ENCODE assay signal across 22 cellular contexts in genomic region chr5:175734016-175734415, GRCh38.
DNase-seq lines count a peak whose midpoint lies in the region; ATAC-seq, FAIRE-seq and TF ChIP-seq lines count a peak whose summit lies in the region.
"Had no signal": no experiment of that assay in that cellular context is flagged by ENCODE, and none has a peak within 500 bp of the region (broad histone marks: within the 10 kb centered on the region; RNA-seq: fewer than 3 reads in every experiment).

No MANE protein-coding gene starts in this region.

- DNase-seq in activated effector memory CD4-positive, alpha-beta T cell treated with anti-CD3 and anti-CD28 coated beads, Interleukin-2, amount 50 U/mL, for 16 hours, result peak; percentile 37
- DNase-seq in activated effector memory CD4-positive, alpha-beta T cell treated with Interleukin-2 at 50 U/mL for 16 hours, result no peak
- no peak for DNase-seq in H1 (ENCODE audit: low read depth in 1 of 2, low spot score in 2 of 2)
- peak; percentile 54 for DNase-seq in sigmoid colon
- DNase-seq in NCI-H526 treated with DMSO at 0.1 percent for 48 hours (lab: John Stamatoyannopoulos, UW), result no peak
- no peak for DNase-seq in lower lobe of right lung
- DNase-seq: 8988T; ACHN; AML-193; BE2C; CD4-positive, alpha-beta T cell; CD8-positive, alpha-beta memory T cell; DMS153; DND-41; GOT3; H7; HCEC 1CT had no signal

- H2AFZ ChIP-seq in H1 (ENCODE audit: low read length), result no peak overlapping the region

- H3K9me3 ChIP-seq in H1 (ENCODE audit: insufficient read depth in 2 of 2, low read depth in 1 of 2, low read length in 1 of 2), result peaks cover 3 to 5% of the 10 kb centered on the region in 2 experiments; a peak in 2 of 4 replicates
- no peaks in the 10 kb centered on the region for H3K9me3 ChIP-seq in sigmoid colon
- H3K9me3 ChIP-seq in lower lobe of right lung, result no peaks in the 10 kb centered on the region
- H3K9me3 ChIP-seq: BE2C had no signal

- CTCF ChIA-PET in H1 (lab: Charles Lee; ENCODE audit: partially characterized antibody), result interaction anchor here (1.1 to 6.9 kb wide), 6 partner anchors 38 to 139 kb away, joined by 4 to 65 read pairs (median 5); partner anchors contain the start of gene CPLX2

- peaks cover 0 to 1% of the 10 kb centered on the region in 2 experiments for H4K20me1 ChIP-seq in H1 (replicated peaks in 1 of 2; ENCODE audit: control insufficient read depth in 1 of 2, insufficient read depth in 2 of 2, low read length in 2 of 2)

- H3K79me1 ChIP-seq in H1 (ENCODE audit: low read depth, low read length), result no peaks in the 10 kb centered on the region

- no peak overlapping the region for H3K4me2 ChIP-seq in H1 (ENCODE audit: insufficient read depth in 1 of 2, low read depth in 2 of 2, low read length in 2 of 2)
- H3K4me2 ChIP-seq: A549 had no signal

- H3K27ac ChIP-seq in H1 (ENCODE audit: low read depth, low read length) (no peak overlapping the region), sigmoid colon (no peak overlapping the region), lower lobe of right lung (no peak overlapping the region)
- H3K27ac ChIP-seq: BLaER1 treated with 17β-estradiol and CSF1 and Interleukin-3, amounts not matched to agents 10 nM and 100 nM had no signal

- no peak overlapping the region for H2BK120ac ChIP-seq in H1 (replicated peaks; ENCODE audit: low read depth, low read length)

- H4K8ac ChIP-seq in H1 (ENCODE audit: extremely low read depth, insufficient read depth, low read length), result no peak overlapping the region

- TF ChIP-seq POLR2A in H1 (IDR thresholded peaks at IDR 0.05; ENCODE audit: control extremely low read depth in 1 of 2, low read depth in 2 of 2, low read length in 2 of 2), result no peak
- TF ChIP-seq POLR2A in sigmoid colon (IDR thresholded peaks at IDR 0.05), result no peak

- no peak for TF ChIP-seq RAD21 in H1 (IDR thresholded peaks at IDR 0.05 in 1 of 2, conservative IDR thresholded peaks at IDR 0.05 in 1 of 2; ENCODE audit: low read depth in 2 of 2, low read length in 2 of 2)

- no peak overlapping the region for H2BK5ac ChIP-seq in H1 (ENCODE audit: low read depth, low read length)

- peak overlapping the region; percentile 70; the same call in 1 of the 2 replicates for H2AK5ac ChIP-seq in H1 (ENCODE audit: low read depth, low read length)

- no peak overlapping the region for H2BK15ac ChIP-seq in H1 (ENCODE audit: low read length)

- TF ChIP-seq EP300 in H1 (IDR thresholded peaks at IDR 0.05; ENCODE audit: borderline replicate concordance in 1 of 2, low read depth in 2 of 2, low read length in 2 of 2) (no peak), sigmoid colon (IDR thresholded peaks at IDR 0.05) (no peak)

- intact Hi-C loops in sigmoid colon (cut with DNase I), result no loop called here
- intact Hi-C loops in lower lobe of right lung (cut with DNase I), result no loop called here

- H3K79me2 ChIP-seq in H1 (ENCODE audit: control insufficient read depth in 1 of 2, insufficient read depth in 2 of 2, low read length in 2 of 2), result no peaks in the 10 kb centered on the region

- no peak overlapping the region for H3K4me3 ChIP-seq in H1 (ENCODE audit: extremely low read depth in 1 of 4, insufficient read depth in 2 of 4, low read depth in 3 of 4, low read length in 4 of 4)
- no peak overlapping the region for H3K4me3 ChIP-seq in sigmoid colon
- H3K4me3 ChIP-seq in lower lobe of right lung, result no peak overlapping the region
- H3K4me3 ChIP-seq: A549; BLaER1 treated with 17β-estradiol and CSF1 and Interleukin-3, amounts not matched to agents 10 nM and 100 nM had no signal

- H2BK12ac ChIP-seq in H1 (ENCODE audit: low read depth, low read length), result no peak overlapping the region

- no peak overlapping the region for H2BK20ac ChIP-seq in H1 (ENCODE audit: low read length)

- H4K91ac ChIP-seq in H1 (replicated peaks; ENCODE audit: insufficient read length, low read length), result no peak overlapping the region

- H3K4me1 ChIP-seq in H1 (replicated peaks in 1 of 4; ENCODE audit: control insufficient read depth in 3 of 4, insufficient read depth in 4 of 4, low read length in 3 of 4) (peaks cover 0 to 2% (median under 1%) of the 10 kb centered on the region in 4 experiments; a peak in 4 of 7 replicates), sigmoid colon (peaks cover 0 to 9% (median 2%) of the 10 kb centered on the region in 4 donors), lower lobe of right lung (no peaks in the 10 kb centered on the region)
- H3K4me1 ChIP-seq: BE2C had no signal

- no peak for ATAC-seq in lower lobe of right lung
- ATAC-seq: A549 had no signal

- no peak overlapping the region for H3K9ac ChIP-seq in H1 (replicated peaks in 1 of 4; ENCODE audit: extremely low read depth in 1 of 4, low read depth in 3 of 4, low read length in 3 of 4)
- H3K9ac ChIP-seq: BLaER1 treated with 17β-estradiol and CSF1 and Interleukin-3, amounts not matched to agents 10 nM and 100 nM had no signal

- no peak overlapping the region for H3K18ac ChIP-seq in H1 (ENCODE audit: extremely low read depth, low read length)

- POLR2A ChIA-PET in H1 (lab: Charles Lee; ENCODE audit: partially characterized antibody), result no interaction called here

- no peak for FAIRE-seq in H1 (lab: Jason Lieb, UNC)
- FAIRE-seq: A549, D721Med, G401.6, GM12892 had no signal

- peaks cover 2% of the 10 kb centered on the region; the same call in 1 of the 2 replicates for H3K23me2 ChIP-seq in H1 (ENCODE audit: low read depth, low read length)

- no peak overlapping the region for H4K5ac ChIP-seq in H1 (ENCODE audit: insufficient read length, low read depth, low read length)

- H3K23ac ChIP-seq in H1 (ENCODE audit: insufficient read length), result no peak overlapping the region

- H3K56ac ChIP-seq in H1 (replicated peaks; ENCODE audit: insufficient read length, low read depth, low read length), result no peak overlapping the region

- H3K27me3 ChIP-seq in H1 (replicated peaks in 1 of 4; ENCODE audit: control insufficient read depth in 3 of 4, extremely low read depth in 1 of 4, insufficient read depth in 3 of 4, low read length in 3 of 4) (no peaks in the 10 kb centered on the region; a peak in 1 of 7 replicates), sigmoid colon (peaks cover 2 to 33% (median 7%) of the 10 kb centered on the region in 3 donors), lower lobe of right lung (ENCODE audit: low read depth) (peaks cover 37% of the 10 kb centered on the region)
- H3K27me3 ChIP-seq: BE2C had no signal

- H3K14ac ChIP-seq in H1 (ENCODE audit: insufficient read length), result no peak overlapping the region

- TF ChIP-seq CTCF in H1 (IDR thresholded peaks at IDR 0.05; ENCODE audit: control extremely low read depth in 1 of 3, insufficient read depth in 1 of 3, low read depth in 1 of 3, low read length in 3 of 3) (no peak), sigmoid colon (IDR thresholded peaks at IDR 0.05) (no peak), lower lobe of right lung (IDR thresholded peaks at IDR 0.05) (no peak)

- WGBS in H1 (ENCODE audit: extremely low coverage in 1 of 2, insufficient coverage in 1 of 2, insufficient read length in 1 of 2, insufficient replicate concordance in 2 of 2, low coverage in 1 of 2, low lambda C conversion rate in 2 of 2, missing lambda C conversion rate in 1 of 2), 2 experiments, result 96% methylated on average over 14 of the region's 14 CpGs; no CpG with 5 or more reads in 1 of the 2 experiments
- 90 to 92% methylated on average over 14 of the region's 14 CpGs for WGBS in sigmoid colon, 2 donors

- no peaks in the 10 kb centered on the region for H3K36me3 ChIP-seq in H1 (ENCODE audit: control insufficient read depth in 2 of 4, insufficient read depth in 4 of 4, low read length in 3 of 4)
- no peaks in the 10 kb centered on the region for H3K36me3 ChIP-seq in sigmoid colon
- H3K36me3 ChIP-seq in lower lobe of right lung, result no peaks in the 10 kb centered on the region
- H3K36me3 ChIP-seq: BE2C; BLaER1 treated with 17β-estradiol and CSF1 and Interleukin-3, amounts not matched to agents 10 nM and 100 nM had no signal

- H3K4ac ChIP-seq in H1 (replicated peaks; ENCODE audit: insufficient read length, low read depth, low read length), result no peak overlapping the region

TF ChIP-seq in H1, 55 proteins besides CTCF, POLR2A, EP300 and RAD21 (continues in another document):
- TF ChIP-seq USF2 (IDR thresholded peaks at IDR 0.05; ENCODE audit: low read length) (no peak), CREB1 (IDR thresholded peaks at IDR 0.05) (no peak), EZH2 (IDR thresholded peaks at IDR 0.05; ENCODE audit: low read depth, low read length, severe bottlenecking) (no peak), RXRA (IDR thresholded peaks at IDR 0.05; ENCODE audit: insufficient read depth, low read depth, low read length) (no peak), GTF2F1 (IDR thresholded peaks at IDR 0.05; ENCODE audit: borderline replicate concordance, low read depth, low read length) (no peak), RBBP5 (IDR thresholded peaks at IDR 0.05; ENCODE audit: borderline replicate concordance, low read depth, low read length) (no peak), POLR2AphosphoS5 (IDR thresholded peaks at IDR 0.05; ENCODE audit: low read depth, low read length) (no peak), BACH1 (IDR thresholded peaks at IDR 0.05; ENCODE audit: low read length) (no peak), TBP (IDR thresholded peaks at IDR 0.05; ENCODE audit: low read depth, low read length) (no peak)

Comparison
In these comparisons a context has a peak if more than half of its experiments do, and no peak if none do; other contexts are left out.
1. DNase-seq: peak in activated effector memory CD4-positive, alpha-beta T cell treated with anti-CD3 and anti-CD28 coated beads, Interleukin-2, amount 50 U/mL, for 16 hours (single experiment) and sigmoid colon (single experiment); none in activated effector memory CD4-positive, alpha-beta T cell treated with Interleukin-2 at 50 U/mL for 16 hours (single experiment), H1 (0 of 2), NCI-H526 treated with DMSO at 0.1 percent for 48 hours (single experiment) and lower lobe of right lung (single experiment).